ENCODE assay signal across 8 cellular contexts in the genomic region with DNA sequence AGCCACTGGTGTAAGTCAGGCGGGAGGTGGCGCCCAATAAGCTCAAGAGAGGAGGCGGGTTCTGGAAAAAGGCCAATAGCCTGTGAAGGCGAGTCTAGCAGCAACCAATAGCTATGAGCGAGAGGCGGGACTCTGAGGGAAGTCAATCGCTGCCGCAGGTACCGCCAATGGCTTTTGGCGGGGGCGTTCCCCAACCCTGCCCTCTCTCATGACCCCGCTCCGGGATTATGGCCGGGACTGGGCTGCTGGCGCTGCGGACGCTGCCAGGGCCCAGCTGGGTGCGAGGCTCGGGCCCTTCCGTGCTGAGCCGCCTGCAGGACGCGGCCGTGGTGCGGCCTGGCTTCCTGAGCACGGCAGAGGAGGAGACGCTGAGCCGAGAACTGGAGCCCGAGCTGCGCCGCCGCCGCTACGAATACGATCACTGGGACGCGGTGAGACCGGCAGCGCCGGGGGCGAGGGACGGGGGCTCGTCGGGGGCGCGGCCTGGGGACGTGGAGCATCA. TPM values are rescaled to one million over a fixed set of nuclear protein-coding genes. Genes with fewer than 3 reads are reported as not detected.
DNase-seq lines count a peak whose midpoint lies in the region; ATAC-seq and TF ChIP-seq lines count a peak whose summit lies in the region.

A gene with protein sequence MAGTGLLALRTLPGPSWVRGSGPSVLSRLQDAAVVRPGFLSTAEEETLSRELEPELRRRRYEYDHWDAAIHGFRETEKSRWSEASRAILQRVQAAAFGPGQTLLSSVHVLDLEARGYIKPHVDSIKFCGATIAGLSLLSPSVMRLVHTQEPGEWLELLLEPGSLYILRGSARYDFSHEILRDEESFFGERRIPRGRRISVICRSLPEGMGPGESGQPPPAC (plus strand): TSS at position 201 of the 502 bp plus-strand sequence. CDS start 27 bp downstream, at position 228.

- intact Hi-C loops in activated CD4-positive, alpha-beta T cell treated with anti-CD3 and anti-CD28 coated beads, Interleukin-2, amount 10 ng/mL, durations not matched to agents 24 days and 14 days (cut with micrococcal nuclease): loop anchor here (1.0 to 5.0 kb wide), 5 partner anchors 11 to 685 kb away; partner anchors contain the start of genes CLPP, GPR108 and GTF2F1
- intact Hi-C loops in colonic mucosa (cut with DNase I): no loop called here

- peak within 1 kb of the TSS; percentile 92 for H3K4me3 Mint-ChIP-seq in activated CD4-positive, alpha-beta T cell treated with anti-CD3 and anti-CD28 coated beads, Interleukin-2, amount 10 ng/mL, durations not matched to agents 24 days and 14 days

- peak within 1 kb of the TSS; percentile 82 for H3K4me3 ChIP-seq in colonic mucosa

- no peaks in the 10 kb centered on the region for H3K36me3 ChIP-seq in colonic mucosa

- H3K27me3 Mint-ChIP-seq in activated CD4-positive, alpha-beta T cell treated with anti-CD3 and anti-CD28 coated beads, Interleukin-2, amount 10 ng/mL, durations not matched to agents 24 days and 14 days: no peaks in the 10 kb centered on the region

- peaks cover 16% of the 10 kb centered on the region for H3K36me3 Mint-ChIP-seq in activated CD4-positive, alpha-beta T cell treated with anti-CD3 and anti-CD28 coated beads, Interleukin-2, amount 10 ng/mL, durations not matched to agents 24 days and 14 days (ENCODE audit: low read depth)

- peak; percentile 76 for ATAC-seq in HG03439 (IDR thresholded peaks at IDR 0.05; ENCODE audit: unreplicated experiment)

- H3K27ac ChIP-seq in colonic mucosa: peak within 1 kb of the TSS; percentile 97

- no peaks in the 10 kb centered on the region for H3K9me3 Mint-ChIP-seq in activated CD4-positive, alpha-beta T cell treated with anti-CD3 and anti-CD28 coated beads, Interleukin-2, amount 10 ng/mL, durations not matched to agents 24 days and 14 days

- peaks cover 11% of the 10 kb centered on the region for H3K4me1 Mint-ChIP-seq in activated CD4-positive, alpha-beta T cell treated with anti-CD3 and anti-CD28 coated beads, Interleukin-2, amount 10 ng/mL, durations not matched to agents 24 days and 14 days

- no peaks in the 10 kb centered on the region for H3K4me1 ChIP-seq in colonic mucosa

- H3K27ac Mint-ChIP-seq in activated CD4-positive, alpha-beta T cell treated with anti-CD3 and anti-CD28 coated beads, Interleukin-2, amount 10 ng/mL, durations not matched to agents 24 days and 14 days: peak within 1 kb of the TSS; percentile 94

- H3K27me3 ChIP-seq in colonic mucosa: no peaks in the 10 kb centered on the region

- peak within 1 kb of the TSS; percentile 89 to 99 for H3K9ac ChIP-seq in colonic mucosa (ENCODE audit: low read depth in 2 of 2, low read length in 2 of 2)

- DNase-seq in AG20443 (ENCODE audit: low spot score) (peak; percentile 96), GM19238 (ENCODE audit: insufficient read length, low spot score) (peak; percentile 91), NCI-H510A treated with DMSO at 0.1 percent for 48 hours (lab: John Stamatoyannopoulos, UW) (peak; percentile 99), colonic mucosa (peak; percentile 99), kidney glomerular epithelial cell (lab: John Stamatoyannopoulos, UW) (peak; percentile 99)
- DNase-seq in activated CD4-positive, alpha-beta T cell treated with anti-CD3 and anti-CD28 coated beads, Interleukin-2, amount 10 ng/mL, durations not matched to agents 24 days and 14 days: peak; percentile 99
- DNase-seq in stimulated activated CD4-positive, alpha-beta T cell treated with anti-CD3 and anti-CD28 coated beads, Interleukin-15, amount 100 ng/mL, for 48 hours (ENCODE audit: low read depth in 2 of 2): peak; percentile 96

- H3K9me3 ChIP-seq in colonic mucosa: no peaks in the 10 kb centered on the region

- TF ChIP-seq CTCF in colonic mucosa (IDR thresholded peaks at IDR 0.05): no peak

RNA-seq across cellular contexts. Expression of the gene that starts here (rescaled TPM):
- total RNA-seq in activated CD4-positive, alpha-beta T cell treated with anti-CD3 and anti-CD28 coated beads, Interleukin-2, amount 10 ng/mL, durations not matched to agents 24 days and 14 days: 23.9 and 25.0 TPM in 2 replicates
- 100 to 1,000 TPM; 135 to 150 TPM for total RNA-seq in colonic mucosa

Comparison
In these comparisons a context has a peak if more than half of its experiments do, and no peak if none do; other contexts are left out.
1. Peak in every context shown above with its lines: DNase-seq, ATAC-seq, H3K4me3 ChIP-seq and H3K27ac ChIP-seq.